21 cellular contexts compared by ENCODE assay signal in the genomic region with DNA sequence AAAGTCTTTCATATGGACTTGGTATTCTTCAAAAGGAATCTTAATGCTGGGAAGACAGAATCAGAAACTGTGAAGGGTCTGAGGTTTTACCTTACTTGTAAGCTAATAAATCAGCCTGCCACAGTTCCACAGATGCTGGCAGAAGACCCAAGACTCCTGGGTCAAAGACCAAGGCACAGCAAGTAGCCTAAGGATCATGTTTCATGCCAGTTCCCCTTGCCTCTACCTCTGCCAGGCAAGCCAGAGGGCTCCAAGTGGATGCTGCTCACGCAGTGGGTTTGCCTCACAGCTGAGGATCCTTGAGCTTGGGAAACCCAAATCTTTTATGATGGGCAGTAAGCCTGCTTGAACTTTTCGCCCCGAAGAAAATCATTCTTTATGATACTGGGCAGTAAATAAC.
"Had no signal": no experiment of that assay in that cellular context is flagged by ENCODE, and none has a peak within 500 bp of the region (broad histone marks: within the 10 kb centered on the region; RNA-seq: fewer than 3 reads in every experiment).

No MANE protein-coding gene starts in this region.

- H3K9me3 ChIP-seq: body of pancreas, lower lobe of right lung, mucosa of descending colon, psoas muscle, upper lobe of left lung had no signal

- H3K9me3 Mint-ChIP-seq: T-helper 2 cell treated with Interferon-gamma antibody and Interleukin-4, amounts not matched to agents 5 μg/mL and 100 μg/mL, for 36 hours had no signal

- H3K4me3 ChIP-seq: body of pancreas, heart right ventricle, lower lobe of right lung, mucosa of descending colon, psoas muscle, upper lobe of left lung had no signal

- H3K27ac ChIP-seq: body of pancreas, epithelial cell of prostate, heart right ventricle, lower lobe of right lung, psoas muscle, upper lobe of left lung, VCaP had no signal

- H3K36me3 ChIP-seq: heart right ventricle, lower lobe of right lung, upper lobe of left lung had no signal

- ATAC-seq: activated CD8-positive, alpha-beta T cell treated with anti-CD3 and anti-CD28 coated beads, Interleukin-2, amount 10 ng/mL, durations not matched to agents 7 days and 5 days; body of pancreas; heart right ventricle; left lobe of liver; lower lobe of right lung; mucosa of descending colon; psoas muscle; right cardiac atrium; stimulated activated naive CD8-positive, alpha-beta T cell treated with anti-CD3 and anti-CD28 coated beads, Interleukin-15, Interleukin-2, amounts not matched to agents 100 U/mL and 50 U/mL, for 24 hours had no signal

- FAIRE-seq: kidney had no signal

- H3K4me1 ChIP-seq: body of pancreas, heart right ventricle, lower lobe of right lung, psoas muscle, upper lobe of left lung had no signal

- H3K4me1 Mint-ChIP-seq: activated naive CD4-positive, alpha-beta T cell treated with anti-CD3 and anti-CD28 coated beads, Interleukin-2, amount 50 U/mL, for 24 hours had no signal

- DNase-seq: activated CD4-positive, alpha-beta T cell treated with anti-CD3 and anti-CD28 coated beads, Interleukin-2, amount 50 U/mL, for 1 hour; activated CD4-positive, CD25-positive, alpha-beta regulatory T cell treated with anti-CD3 and anti-CD28 coated beads, Interleukin-2, amount 50 U/mL, for 72 hours; activated CD8-positive, alpha-beta T cell treated with anti-CD3 and anti-CD28 coated beads, Interleukin-2, amount 10 ng/mL, durations not matched to agents 7 days and 5 days; activated gamma-delta T cell treated with Interleukin-2 at 50 U/mL for 16 hours; anterior cingulate cortex; heart right ventricle; kidney; lower lobe of right lung; mesendoderm; mucosa of descending colon; right cardiac atrium; stimulated activated CD4-positive, alpha-beta T cell treated with anti-CD3 and anti-CD28 coated beads, Interleukin-4, amount 100 ng/mL, for 4 hours; stimulated activated naive CD8-positive, alpha-beta T cell treated with anti-CD3 and anti-CD28 coated beads, Interleukin-15, Interleukin-2, amounts not matched to agents 100 U/mL and 50 U/mL, for 24 hours; upper lobe of left lung had no signal

- H3K4me3 Mint-ChIP-seq: activated CD8-positive, alpha-beta T cell treated with anti-CD3 and anti-CD28 coated beads, Interleukin-2, amount 10 ng/mL, durations not matched to agents 7 days and 5 days; activated naive CD4-positive, alpha-beta T cell treated with anti-CD3 and anti-CD28 coated beads, Interleukin-2, amount 50 U/mL, for 24 hours; T-helper 2 cell treated with Interferon-gamma antibody and Interleukin-4, amounts not matched to agents 5 μg/mL and 100 μg/mL, for 36 hours had no signal

- H3K27me3 ChIP-seq: body of pancreas, heart right ventricle, upper lobe of left lung had no signal
